Comparison of ENCODE assay signal across 13 cellular contexts in genomic region chr10:59036311-59037017, GRCh38.
A peak's percentile ranks its signal among the peaks of the same experiment; 100 is the strongest.
DNase-seq lines count a peak whose midpoint lies in the region; ATAC-seq and TF ChIP-seq lines count a peak whose summit lies in the region.
"Had no signal": no experiment of that assay in that cellular context is flagged by ENCODE, and none has a peak within 500 bp of the region (broad histone marks: within the 10 kb centered on the region; RNA-seq: fewer than 3 reads in every experiment).

No MANE protein-coding gene starts in this region.

- H3K27me3 ChIP-seq in liver (ENCODE audit: control insufficient read depth in 4 of 4, insufficient read depth in 4 of 4, low read length in 3 of 4) = no peaks in the 10 kb centered on the region

- no peaks in the 10 kb centered on the region for H3K9me3 ChIP-seq in liver (ENCODE audit: control insufficient read depth in 4 of 4, low read length in 3 of 4)

- peak overlapping the region; percentile 70 to 84 for H3K27ac ChIP-seq in liver (ENCODE audit: low read depth in 1 of 2, low read length in 2 of 2)
- H3K27ac ChIP-seq: GM23248, SK-N-MC had no signal

- peak; percentile 53 to 61 for TF ChIP-seq RAD21 in liver (IDR thresholded peaks at IDR 0.05)

- peaks cover 0 to 26% (median 16%) of the 10 kb centered on the region in 4 donors for H3K4me1 ChIP-seq in liver (ENCODE audit: control insufficient read depth in 4 of 4, insufficient read depth in 4 of 4, low read length in 3 of 4)

- WGBS in liver = 53% methylated on average over 3 of the region's 3 CpGs

- no peak for TF ChIP-seq CTCF in liver (IDR thresholded peaks at IDR 0.05; ENCODE audit: low read depth, low read length, missing input control)

- peak; percentile 99 for ATAC-seq in GM18909 (IDR thresholded peaks at IDR 0.05; ENCODE audit: poor library complexity, unreplicated experiment)
- ATAC-seq in GM21717 (IDR thresholded peaks at IDR 0.05; ENCODE audit: unreplicated experiment) = peak; percentile 99
- peak; percentile 99 for ATAC-seq in HG03175 (IDR thresholded peaks at IDR 0.05; ENCODE audit: unreplicated experiment)

- no peaks in the 10 kb centered on the region for H3K36me3 ChIP-seq in liver (ENCODE audit: control insufficient read depth in 4 of 4, insufficient read depth in 3 of 4, low read depth in 1 of 4, low read length in 3 of 4)

- peak overlapping the region in 1 of 2 donors; percentile 77 for H3K9ac ChIP-seq in liver (ENCODE audit: low read depth in 1 of 2, low read length in 2 of 2)
- H3K9ac ChIP-seq: GM23248 had no signal

- peak overlapping the region; percentile 26 to 47 (median 27) for H3K4me3 ChIP-seq in liver (ENCODE audit: low read depth in 1 of 3, low read length in 3 of 3)
- H3K4me3 ChIP-seq: GM23248, SK-N-MC had no signal

- no peak for DNase-seq in activated effector memory CD4-positive, alpha-beta T cell treated with Interleukin-2 at 50 U/mL for 16 hours
- no peak for DNase-seq in globus pallidus (ENCODE audit: low spot score)
- no peak for DNase-seq in HT-29 (ENCODE audit: low spot score)
- DNase-seq in SIG-M5 treated with dmso at 0.1 percent for 504 hours (lab: John Stamatoyannopoulos, UW; ENCODE audit: unreplicated experiment) = no peak
- DNase-seq: GM23248, left cardiac atrium, NCI-H526 treated with DMSO at 0.1 percent for 48 hours, retina had no signal

TF ChIP-seq in liver, 16 proteins besides CTCF, POLR2A, EP300 and RAD21:
- no peak for TF ChIP-seq EGR1 (IDR thresholded peaks at IDR 0.05; ENCODE audit: low read depth in 2 of 2)
- TF ChIP-seq NR2F2 (IDR thresholded peaks at IDR 0.05) = peak; percentile 27
- TF ChIP-seq TAF1 (conservative IDR thresholded peaks at IDR 0.05) = peak; percentile 67
- peak; percentile 93 to 95 for TF ChIP-seq RXRA (IDR thresholded peaks at IDR 0.05)
- TF ChIP-seq ATF3 (IDR thresholded peaks at IDR 0.05) = peak; percentile 20
- TF ChIP-seq SP1 (IDR thresholded peaks at IDR 0.05) = peak; percentile 98
- no peak for TF ChIP-seq ZBTB33 (IDR thresholded peaks at IDR 0.05)
- peak; percentile 32 for TF ChIP-seq MAX (IDR thresholded peaks at IDR 0.05)
- no peak for TF ChIP-seq GABPA (IDR thresholded peaks at IDR 0.05 in 1 of 2, conservative IDR thresholded peaks at IDR 0.05 in 1 of 2)
- peak; percentile 73 to 81 for TF ChIP-seq HNF4A (conservative IDR thresholded peaks at IDR 0.05)
- TF ChIP-seq YY1 (IDR thresholded peaks at IDR 0.05) = peak; percentile 58
- peak in 1 of 2 donors; percentile 45 for TF ChIP-seq JUND (IDR thresholded peaks at IDR 0.05)
- TF ChIP-seq HNF4G (IDR thresholded peaks at IDR 0.05) = peak; percentile 52
- TF ChIP-seq FOXA1 (IDR thresholded peaks at IDR 0.05) = no peak
- no peak for TF ChIP-seq FOXA2 (IDR thresholded peaks at IDR 0.05)
- peak; percentile 83 for TF ChIP-seq REST (IDR thresholded peaks at IDR 0.05)
